Comparison of ENCODE assay signal across 12 cellular contexts in genomic region chr13:40318366-40318765, GRCh38.
A peak's percentile ranks its signal among the peaks of the same experiment; 100 is the strongest.
DNase-seq lines count a peak whose midpoint lies in the region; ATAC-seq and TF ChIP-seq lines count a peak whose summit lies in the region.
"Had no signal": no experiment of that assay in that cellular context is flagged by ENCODE, and none has a peak within 500 bp of the region (broad histone marks: within the 10 kb centered on the region; RNA-seq: fewer than 3 reads in every experiment).

No MANE protein-coding gene starts in this region.

- H3K27me3 Mint-ChIP-seq in naive thymus-derived CD8-positive, alpha-beta T cell, result no peaks in the 10 kb centered on the region
- H3K27me3 Mint-ChIP-seq: effector memory CD8-positive, alpha-beta T cell had no signal

- ATAC-seq in naive thymus-derived CD8-positive, alpha-beta T cell, result no peak
- ATAC-seq: effector memory CD8-positive, alpha-beta T cell had no signal

- POLR2A ChIA-PET in naive thymus-derived CD8-positive, alpha-beta T cell (lab: Charles Lee), result no interaction called here

- H3K27ac Mint-ChIP-seq in naive thymus-derived CD8-positive, alpha-beta T cell, result peak overlapping the region in 8 of 10 donors; percentile 25 to 76 (median 51)
- H3K27ac Mint-ChIP-seq: effector memory CD8-positive, alpha-beta T cell; IgD-negative memory B cell had no signal

- H3K4me3 Mint-ChIP-seq in naive thymus-derived CD8-positive, alpha-beta T cell, result no peak overlapping the region
- H3K4me3 Mint-ChIP-seq: effector memory CD8-positive, alpha-beta T cell had no signal

- peaks cover 0 to 3% (median 0%) of the 10 kb centered on the region in 3 donors for H3K36me3 Mint-ChIP-seq in naive thymus-derived CD8-positive, alpha-beta T cell
- H3K36me3 Mint-ChIP-seq: IgD-negative memory B cell had no signal

- no peak overlapping the region for H3K4me3 ChIP-seq in LNCaP clone FGC (ENCODE audit: low read depth, low read length)
- H3K4me3 ChIP-seq in cardiac fibroblast (replicated peaks in 1 of 2; ENCODE audit: low read depth in 2 of 2, low read length in 2 of 2), result no peak overlapping the region

- peaks cover 0 to 9% (median 5%) of the 10 kb centered on the region in 9 donors for H3K9me3 Mint-ChIP-seq in naive thymus-derived CD8-positive, alpha-beta T cell

- peaks cover 35 to 65% (median 59%) of the 10 kb centered on the region in 4 donors for H3K4me1 Mint-ChIP-seq in naive thymus-derived CD8-positive, alpha-beta T cell

- TF ChIP-seq CTCF in LNCaP clone FGC (IDR thresholded peaks at IDR 0.05; ENCODE audit: control insufficient read depth, extremely low read depth, insufficient read depth), result no peak
- no peak for TF ChIP-seq CTCF in cardiac fibroblast (IDR thresholded peaks at IDR 0.05; ENCODE audit: low read depth, low read length)

- peak; percentile 18 for DNase-seq in DMS53 treated with DMSO at 0.1 percent for 48 hours (lab: John Stamatoyannopoulos, UW; ENCODE audit: unreplicated experiment)
- peak; percentile 30 for DNase-seq in LNCaP clone FGC (ENCODE audit: low read depth)
- DNase-seq in cardiac fibroblast (ENCODE audit: low read depth in 2 of 2), result peak; percentile 21 to 22
- DNase-seq in naive thymus-derived CD8-positive, alpha-beta T cell, result no peak
- DNase-seq in AML-193 (lab: John Stamatoyannopoulos, UW), result no peak
- DNase-seq in amniotic stem cell (lab: John Stamatoyannopoulos, UW), result no peak
- no peak for DNase-seq in stimulated activated CD4-positive, alpha-beta T cell treated with anti-CD3 and anti-CD28 coated beads, Interleukin-2, amount 100 ng/mL, for 24 hours
- DNase-seq: activated naive CD4-positive, alpha-beta T cell; effector memory CD8-positive, alpha-beta T cell; GDM1; islet precursor cell had no signal

Comparison
In these comparisons a context has a peak if more than half of its experiments do, and no peak if none do; other contexts are left out.
1. DNase-seq: peak in DMS53 treated with DMSO at 0.1 percent for 48 hours (single experiment), LNCaP clone FGC (single experiment) and cardiac fibroblast (2 of 2); none in naive thymus-derived CD8-positive, alpha-beta T cell (0 of 10), AML-193 (0 of 2), amniotic stem cell (single experiment) and stimulated activated CD4-positive, alpha-beta T cell treated with anti-CD3 and anti-CD28 coated beads, Interleukin-2, amount 100 ng/mL, for 24 hours (0 of 2).